1 cellular context compared by ENCODE assay signal in genomic region chr10:30522661-30523078, GRCh38.
TF ChIP-seq lines count a peak whose summit lies in the region.
"Not testable (repeated sequence)": the region's sequence is repeated elsewhere in the genome, so short reads cannot be mapped to it uniquely, and the experiment has no call there.

No MANE protein-coding gene starts in this region.

TF ChIP-seq in HepG2, 621 proteins besides CTCF, POLR2A, EP300 and RAD21 (continued from another document):
- TF ChIP-seq TCF12, LCORL (IDR thresholded peaks at IDR 0.05): not testable (repeated sequence)
- peak; percentile 68; the same call in 1 of the 2 replicates for TF ChIP-seq TCF12 (CRISPR knock-in tag; IDR thresholded peaks at IDR 0.05)
- TF ChIP-seq AHDC1 (CRISPR knock-in tag; IDR thresholded peaks at IDR 0.05; ENCODE audit: borderline replicate concordance): peak; percentile 83; the same call in 1 of the 2 replicates
- 0 out of 2 replicates have a peak, but pooled peaks have one; percentile 16 for TF ChIP-seq ZNF644 (CRISPR knock-in tag; IDR thresholded peaks at IDR 0.05; ENCODE audit: low read depth)
- TF ChIP-seq TFE3 (CRISPR knock-in tag; IDR thresholded peaks at IDR 0.05): peak; percentile 99
- 0 out of 2 replicates have a peak, but pooled peaks have one; percentile 65 for TF ChIP-seq KDM1A (CRISPR knock-in tag; IDR thresholded peaks at IDR 0.05)
- TF ChIP-seq ZNF788 (CRISPR knock-in tag; IDR thresholded peaks at IDR 0.05; ENCODE audit: borderline replicate concordance): peak; percentile 71; the same call in 1 of the 2 replicates
- 0 out of 2 replicates have a peak, but pooled peaks have one; percentile 37 for TF ChIP-seq ATF1 (CRISPR knock-in tag; IDR thresholded peaks at IDR 0.05)
- peak; percentile 68 for TF ChIP-seq ZNF770 (CRISPR knock-in tag; IDR thresholded peaks at IDR 0.05)
- peak; percentile 84; the same call in 1 of the 2 replicates for TF ChIP-seq MEIS2 (CRISPR knock-in tag; IDR thresholded peaks at IDR 0.05)
- TF ChIP-seq ZNF619 (CRISPR knock-in tag; IDR thresholded peaks at IDR 0.05): peak; percentile 39; the same call in 1 of the 2 replicates
- peak; percentile 85; the same call in 1 of the 2 replicates for TF ChIP-seq HOMEZ (CRISPR knock-in tag; IDR thresholded peaks at IDR 0.05; ENCODE audit: low read depth)
- peak; percentile 96 for TF ChIP-seq FOXO1 (CRISPR knock-in tag; IDR thresholded peaks at IDR 0.05)
- peak; percentile 95 for TF ChIP-seq BCL6 (CRISPR knock-in tag; IDR thresholded peaks at IDR 0.05)
- peak; percentile 54; the same call in 1 of the 2 replicates for TF ChIP-seq ZNF772 (CRISPR knock-in tag; IDR thresholded peaks at IDR 0.05)
- peak; percentile 89 for TF ChIP-seq ZNF317 (CRISPR knock-in tag; IDR thresholded peaks at IDR 0.05)
- peak; percentile 45 for TF ChIP-seq ZFP91 (CRISPR knock-in tag; IDR thresholded peaks at IDR 0.05; ENCODE audit: borderline replicate concordance)
- peak; percentile 39; the same call in 1 of the 2 replicates for TF ChIP-seq KLF11 (CRISPR knock-in tag; IDR thresholded peaks at IDR 0.05)
- peak; percentile 44; the same call in 1 of the 2 replicates for TF ChIP-seq ONECUT2 (CRISPR knock-in tag; IDR thresholded peaks at IDR 0.05)
- TF ChIP-seq ZNF614 (CRISPR knock-in tag; IDR thresholded peaks at IDR 0.05; ENCODE audit: borderline replicate concordance): peak; percentile 89; the same call in 1 of the 2 replicates
- TF ChIP-seq THAP11 (CRISPR knock-in tag; IDR thresholded peaks at IDR 0.05): 0 out of 2 replicates have a peak, but pooled peaks have one; percentile 20
- peak; percentile 17; the same call in 1 of the 2 replicates for TF ChIP-seq SMC3 (IDR thresholded peaks at IDR 0.05; ENCODE audit: low read length)
- TF ChIP-seq ISL2 (CRISPR knock-in tag; IDR thresholded peaks at IDR 0.05): peak; percentile 93
- TF ChIP-seq GATAD2A (CRISPR knock-in tag; IDR thresholded peaks at IDR 0.05): peak; percentile 91; the same call in 1 of the 2 replicates
- peak; percentile 92 for TF ChIP-seq LCORL (CRISPR knock-in tag; IDR thresholded peaks at IDR 0.05)
- 0 out of 2 replicates have a peak, but pooled peaks have one; percentile 35 for TF ChIP-seq SP4 (CRISPR knock-in tag; IDR thresholded peaks at IDR 0.05)
- TF ChIP-seq ZNF331 (CRISPR knock-in tag; IDR thresholded peaks at IDR 0.05): peak; percentile 51; the same call in 1 of the 2 replicates
- TF ChIP-seq MIER3 (CRISPR knock-in tag; IDR thresholded peaks at IDR 0.05; ENCODE audit: borderline replicate concordance): peak; percentile 79; the same call in 1 of the 2 replicates
- peak; percentile 77 for TF ChIP-seq SP5 (CRISPR knock-in tag; IDR thresholded peaks at IDR 0.05; ENCODE audit: borderline replicate concordance, low read depth)
- 0 out of 2 replicates have a peak, but pooled peaks have one; percentile 25 for TF ChIP-seq ZNF205 (CRISPR knock-in tag; IDR thresholded peaks at IDR 0.05)
- peak; percentile 85; the same call in 1 of the 2 replicates for TF ChIP-seq KDM3A (CRISPR knock-in tag; IDR thresholded peaks at IDR 0.05; ENCODE audit: low read depth)
- TF ChIP-seq FOXP4 (CRISPR knock-in tag; IDR thresholded peaks at IDR 0.05): peak; percentile 95
- TF ChIP-seq GMEB2 (CRISPR knock-in tag; IDR thresholded peaks at IDR 0.05; ENCODE audit: low read depth): 0 out of 2 replicates have a peak, but pooled peaks have one; percentile 21
- TF ChIP-seq ZNF766 (CRISPR knock-in tag; IDR thresholded peaks at IDR 0.05; ENCODE audit: borderline replicate concordance): 0 out of 2 replicates have a peak, but pooled peaks have one; percentile 26
- TF ChIP-seq TCF7 (IDR thresholded peaks at IDR 0.05; ENCODE audit: low read depth): peak; percentile 73
- peak; percentile 74; the same call in 1 of the 2 replicates for TF ChIP-seq ZSCAN9 (CRISPR knock-in tag; IDR thresholded peaks at IDR 0.05; ENCODE audit: borderline replicate concordance)
- TF ChIP-seq HMGXB4 (CRISPR knock-in tag; IDR thresholded peaks at IDR 0.05; ENCODE audit: borderline replicate concordance in 1 of 2, low read depth in 1 of 2): peak; percentile 51 to 74; a peak in 2 of 4 replicates
TF ChIP-seq in HepG2: peak in this region for 198; not testable (repeated sequence) for 423.
